ENCODE assay signal across 17 cellular contexts in genomic region chr14:99158150-99158549, GRCh38.
DNase-seq lines count a peak whose midpoint lies in the region; ATAC-seq and TF ChIP-seq lines count a peak whose summit lies in the region.
"Had no signal": no experiment of that assay in that cellular context is flagged by ENCODE, and none has a peak within 500 bp of the region (broad histone marks: within the 10 kb centered on the region; RNA-seq: fewer than 3 reads in every experiment).

No MANE protein-coding gene starts in this region.

- peaks cover 23% of the 10 kb centered on the region for H3K27me3 Mint-ChIP-seq in osteocyte (ENCODE audit: unreplicated experiment)
- H3K27me3 Mint-ChIP-seq: B cell; CD4-positive, alpha-beta T cell had no signal

- H3K27ac Mint-ChIP-seq in osteocyte (ENCODE audit: unreplicated experiment), result no peak overlapping the region
- H3K27ac Mint-ChIP-seq: B cell; CD4-positive, alpha-beta T cell had no signal

- peaks cover 4% of the 10 kb centered on the region for H3K9me3 Mint-ChIP-seq in osteocyte (ENCODE audit: unreplicated experiment)

- H3K4me3 ChIP-seq in AG10803 (ENCODE audit: low read length) (no peak overlapping the region), brain microvascular endothelial cell (ENCODE audit: low read depth, low read length) (no peak overlapping the region)

- H3K27me3 ChIP-seq in brain microvascular endothelial cell (replicated peaks), result no peaks in the 10 kb centered on the region

- no peaks in the 10 kb centered on the region for H3K36me3 Mint-ChIP-seq in osteocyte (ENCODE audit: unreplicated experiment)

- H3K27ac ChIP-seq in brain microvascular endothelial cell, result no peak overlapping the region

- POLR2A ChIA-PET in GM10248 (lab: Yijun Ruan, JAX), result no interaction called here

- H3K4me3 Mint-ChIP-seq in osteocyte (ENCODE audit: unreplicated experiment), result no peak overlapping the region
- H3K4me3 Mint-ChIP-seq: B cell; CD4-positive, alpha-beta T cell had no signal

- in situ Hi-C loops in brain microvascular endothelial cell (cut with HindIII; ENCODE audit: low pct_ligation_motif_present, low sequenced_read_pairs), result no loop called here

- CTCF ChIA-PET in GM10248 (lab: Yijun Ruan, JAX), result no interaction called here

- no peaks in the 10 kb centered on the region for H3K36me3 ChIP-seq in brain microvascular endothelial cell (replicated peaks)

- TF ChIP-seq CTCF in AG10803 (conservative IDR thresholded peaks at IDR 0.05; ENCODE audit: low read length) (no peak), osteocyte (IDR thresholded peaks at IDR 0.05) (no peak), brain microvascular endothelial cell (IDR thresholded peaks at IDR 0.05; ENCODE audit: low read depth, low read length, missing control alignments) (no peak), GM10248 (IDR thresholded peaks at IDR 0.05; ENCODE audit: control extremely low read depth, extremely low read depth, low read depth, missing control alignments) (no peak)

- DNase-seq in AG10803 (ENCODE audit: low read depth) (peak; percentile 13), M059J (ENCODE audit: low read depth) (peak; percentile 14), osteocyte (ENCODE audit: extremely low spot score, unreplicated experiment) (peak; percentile 40), brain microvascular endothelial cell (no peak), GM10248 (ENCODE audit: extremely low spot score) (no peak), putamen (ENCODE audit: low spot score) (no peak)
- DNase-seq: CD4-positive, alpha-beta T cell; GF-D8; Kasumi-1; NCI-H1436 treated with DMSO at 0.1 percent for 48 hours; NCI-H2081 treated with DMSO at 0.1 percent for 48 hours; NCI-H2227 treated with DMSO at 0.1 percent for 48 hours; NCI-H526 treated with DMSO at 0.1 percent for 48 hours; OCI-M1 had no signal

- peak; percentile 26 for ATAC-seq in esophagus mucosa
- no peak for ATAC-seq in GM18909 (IDR thresholded peaks at IDR 0.05; ENCODE audit: poor library complexity, unreplicated experiment)

- no peaks in the 10 kb centered on the region for H3K4me1 Mint-ChIP-seq in osteocyte (ENCODE audit: unreplicated experiment)
- H3K4me1 Mint-ChIP-seq: B cell had no signal

Comparison
In these comparisons a context has a peak if more than half of its experiments do, and no peak if none do; other contexts are left out.
1. DNase-seq: peak in AG10803 (single experiment), M059J (single experiment) and osteocyte (single experiment); none in brain microvascular endothelial cell (single experiment), GM10248 (single experiment) and putamen (single experiment).